16 cellular contexts compared by ENCODE assay signal in the genomic region with DNA sequence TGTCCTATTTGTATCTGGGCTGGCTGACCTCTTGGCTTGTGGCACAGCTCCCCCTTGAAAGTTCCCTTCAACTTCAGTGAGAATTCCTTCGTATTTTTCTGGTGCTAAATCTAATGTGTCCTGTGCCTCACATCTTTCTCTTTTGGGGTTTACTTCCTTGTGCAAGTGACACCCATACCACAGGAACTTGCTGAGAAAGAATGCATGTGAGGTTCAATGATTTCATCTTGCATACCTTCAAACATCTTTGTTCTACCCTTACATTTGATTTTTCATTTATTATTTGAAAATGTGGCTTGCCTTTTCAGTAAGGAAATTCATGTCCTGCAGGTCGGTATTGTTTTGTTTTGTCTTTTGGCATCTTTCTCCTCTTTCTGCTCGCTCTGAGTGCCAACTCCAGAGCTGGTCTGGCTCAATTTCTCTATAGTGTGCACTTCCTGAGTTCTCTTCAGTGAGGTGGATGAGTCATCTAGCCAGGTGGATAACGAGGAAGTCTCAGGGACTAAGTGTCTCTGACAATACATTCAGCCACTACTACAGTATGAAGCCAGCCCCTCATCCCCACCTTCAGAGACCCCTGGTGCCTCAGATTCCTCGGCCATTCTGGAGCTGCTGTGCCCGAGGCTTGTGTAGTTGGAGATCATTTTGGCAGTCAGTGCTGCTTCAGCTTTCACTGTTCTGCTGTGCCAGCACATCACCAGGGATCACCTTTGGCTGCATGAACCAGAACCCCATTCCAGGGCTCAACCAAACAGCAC. TPM values are rescaled to one million over a fixed set of nuclear protein-coding genes. Genes with fewer than 3 reads are reported as not detected.
A peak's percentile ranks its signal among the peaks of the same experiment; 100 is the strongest.
DNase-seq lines count a peak whose midpoint lies in the region; ATAC-seq, FAIRE-seq and TF ChIP-seq lines count a peak whose summit lies in the region.
"Had no signal": no experiment of that assay in that cellular context is flagged by ENCODE, and none has a peak within 500 bp of the region (broad histone marks: within the 10 kb centered on the region; RNA-seq: fewer than 3 reads in every experiment).

No MANE protein-coding gene starts in this region.

- no peak for FAIRE-seq in bronchial epithelial cell (lab: Jason Lieb, UNC)

- H3K9me3 Mint-ChIP-seq in Calu3 (ENCODE audit: low read depth, unreplicated experiment): no peaks in the 10 kb centered on the region
- H3K9me3 Mint-ChIP-seq in activated T-helper 2 cell treated with anti-CD3 and anti-CD28 coated beads, Interferon-gamma antibody, Interleukin-2, Interleukin-4, amounts not matched to agents 10 μg/mL and 5 μg/mL and 100 μg/mL, durations not matched to agents 14 hours and 24 hours and 36 hours: peaks cover 13% of the 10 kb centered on the region

- peaks cover 61% of the 10 kb centered on the region for H3K4me1 Mint-ChIP-seq in Calu3 (ENCODE audit: low read depth, unreplicated experiment)
- peaks cover 16% of the 10 kb centered on the region for H3K4me1 Mint-ChIP-seq in activated T-helper 2 cell treated with anti-CD3 and anti-CD28 coated beads, Interferon-gamma antibody, Interleukin-2, Interleukin-4, amounts not matched to agents 10 μg/mL and 5 μg/mL and 100 μg/mL, durations not matched to agents 14 hours and 24 hours and 36 hours (ENCODE audit: low read depth)

- BruUV-seq in Calu3 (replicated peaks; lab: Mats Ljungman, UMichigan): no TSS peak

- H3K9me3 ChIP-seq in mucosa of stomach (ENCODE audit: control insufficient read depth, low read length): no peaks in the 10 kb centered on the region
- H3K9me3 ChIP-seq: HAP-1 had no signal

- H3K4me3 Mint-ChIP-seq in Calu3 (ENCODE audit: low read depth, unreplicated experiment): peak overlapping the region; percentile 39
- H3K4me3 Mint-ChIP-seq in activated T-helper 2 cell treated with anti-CD3 and anti-CD28 coated beads, Interferon-gamma antibody, Interleukin-2, Interleukin-4, amounts not matched to agents 10 μg/mL and 5 μg/mL and 100 μg/mL, durations not matched to agents 14 hours and 24 hours and 36 hours (ENCODE audit: low read depth): no peak overlapping the region
- H3K4me3 Mint-ChIP-seq: activated CD8-positive, alpha-beta T cell treated with anti-CD3 and anti-CD28 coated beads for 36 hours; activated naive CD8-positive, alpha-beta T cell; dendritic cell treated with granulocyte-macrophage colony-stimulating factor and Interleukin-4, amounts not matched to agents 40 ng/mL and 50 ng/mL, for 4 days had no signal

- DNase-seq in Calu3: peak; percentile 47
- peak; percentile 74 for DNase-seq in M059J (ENCODE audit: low read depth)
- peak; percentile 79 for DNase-seq in bronchial epithelial cell (ENCODE audit: low read depth)
- DNase-seq in activated T-helper 2 cell treated with anti-CD3 and anti-CD28 coated beads, Interferon-gamma antibody, Interleukin-2, Interleukin-4, amounts not matched to agents 10 μg/mL and 5 μg/mL and 100 μg/mL, durations not matched to agents 14 hours and 24 hours and 36 hours (ENCODE audit: low spot score): no peak
- DNase-seq in T1000 (lab: John Stamatoyannopoulos, UW): no peak
- no peak for DNase-seq in activated T-cell treated with anti-CD3 and anti-CD28 coated beads, Interleukin-2, amount 50 U/mL, for 48 hours
- DNase-seq: head of caudate nucleus, NCI-H526, retina had no signal

- H3K9ac ChIP-seq in mucosa of stomach (ENCODE audit: low read length): peak overlapping the region; percentile 42

- peak overlapping the region; percentile 84 for H3K27ac Mint-ChIP-seq in Calu3 (ENCODE audit: unreplicated experiment)
- H3K27ac Mint-ChIP-seq in activated T-helper 2 cell treated with anti-CD3 and anti-CD28 coated beads, Interferon-gamma antibody, Interleukin-2, Interleukin-4, amounts not matched to agents 10 μg/mL and 5 μg/mL and 100 μg/mL, durations not matched to agents 14 hours and 24 hours and 36 hours: no peak overlapping the region
- H3K27ac Mint-ChIP-seq: activated CD8-positive, alpha-beta T cell treated with anti-CD3 and anti-CD28 coated beads for 36 hours; activated naive CD8-positive, alpha-beta T cell; dendritic cell treated with granulocyte-macrophage colony-stimulating factor and Interleukin-4, amounts not matched to agents 40 ng/mL and 50 ng/mL, for 4 days had no signal

- H3K27me3 ChIP-seq in bronchial epithelial cell (ENCODE audit: control insufficient read depth, insufficient read depth, low read length): no peaks in the 10 kb centered on the region
- H3K27me3 ChIP-seq in mucosa of stomach (ENCODE audit: control insufficient read depth, insufficient read depth, low read length): no peaks in the 10 kb centered on the region

- ATAC-seq in HG02798 (IDR thresholded peaks at IDR 0.05; ENCODE audit: poor library complexity, unreplicated experiment): no peak

- intact Hi-C loops in Calu3 (cut with micrococcal nuclease; ENCODE audit: unreplicated experiment): no loop called here
- intact Hi-C loops in activated T-helper 2 cell treated with anti-CD3 and anti-CD28 coated beads, Interferon-gamma antibody, Interleukin-2, Interleukin-4, amounts not matched to agents 10 μg/mL and 5 μg/mL and 100 μg/mL, durations not matched to agents 14 hours and 24 hours and 36 hours (cut with micrococcal nuclease): no loop called here

- H3K36me3 ChIP-seq in bronchial epithelial cell (ENCODE audit: control insufficient read depth, insufficient read depth, low read length) (no peaks in the 10 kb centered on the region), mucosa of stomach (ENCODE audit: control insufficient read depth, insufficient read depth, low read length) (no peaks in the 10 kb centered on the region)
- H3K36me3 ChIP-seq: HAP-1 had no signal

- H3K36me3 Mint-ChIP-seq in Calu3 (ENCODE audit: insufficient read depth, unreplicated experiment): peaks cover 5% of the 10 kb centered on the region
- no peaks in the 10 kb centered on the region for H3K36me3 Mint-ChIP-seq in activated T-helper 2 cell treated with anti-CD3 and anti-CD28 coated beads, Interferon-gamma antibody, Interleukin-2, Interleukin-4, amounts not matched to agents 10 μg/mL and 5 μg/mL and 100 μg/mL, durations not matched to agents 14 hours and 24 hours and 36 hours (ENCODE audit: low read depth)
- H3K36me3 Mint-ChIP-seq: activated naive CD8-positive, alpha-beta T cell had no signal

- H3K4me3 ChIP-seq in bronchial epithelial cell (ENCODE audit: low read depth, low read length): no peak overlapping the region
- H3K4me3 ChIP-seq in mucosa of stomach (ENCODE audit: low read length): no peak overlapping the region
- H3K4me3 ChIP-seq: HAP-1 had no signal

- CTCF ChIA-PET in Calu3 (lab: Charles Lee): interaction anchor here (1.1 kb wide), 1 partner anchor 29 kb away, joined by 4 read pairs; no protein-coding TSS in a partner anchor

- peaks cover 85% of the 10 kb centered on the region for H3K4me1 ChIP-seq in mucosa of stomach (ENCODE audit: control insufficient read depth, insufficient read depth, low read length)
- H3K4me1 ChIP-seq: HAP-1 had no signal

- no peaks in the 10 kb centered on the region for H3K27me3 Mint-ChIP-seq in Calu3 (ENCODE audit: unreplicated experiment)
- peaks cover 12% of the 10 kb centered on the region for H3K27me3 Mint-ChIP-seq in activated T-helper 2 cell treated with anti-CD3 and anti-CD28 coated beads, Interferon-gamma antibody, Interleukin-2, Interleukin-4, amounts not matched to agents 10 μg/mL and 5 μg/mL and 100 μg/mL, durations not matched to agents 14 hours and 24 hours and 36 hours (ENCODE audit: low read depth)

- no peak for TF ChIP-seq CTCF in Calu3 (IDR thresholded peaks at IDR 0.05; ENCODE audit: unreplicated experiment)
- TF ChIP-seq CTCF in bronchial epithelial cell (IDR thresholded peaks at IDR 0.05; ENCODE audit: insufficient read depth, low read length, severe bottlenecking): no peak

RNA-seq across cellular contexts. Expression of a gene that starts 59.4 kb away (rescaled TPM):
- total RNA-seq in Calu3 (2022) (30.0 and 30.3 TPM in 2 replicates), bronchial epithelial cell (34.0 and 35.5 TPM in 2 replicates)
- 13.1 and 20.5 TPM in 2 replicates for total RNA-seq in M059J (2014; rRNA removed; shearing (Covaris generic))
- total RNA-seq in activated T-helper 2 cell treated with anti-CD3 and anti-CD28 coated beads, Interferon-gamma antibody, Interleukin-2, Interleukin-4, amounts not matched to agents 10 μg/mL and 5 μg/mL and 100 μg/mL, durations not matched to agents 14 hours and 24 hours and 36 hours: not detected in 2 replicates
- total RNA-seq: T-helper 1 cell treated with Interleukin-12 subunit alpha and Interleukin-12 subunit beta and Interleukin-4 antibody, amounts not matched to agents 30 ng/mL and 1 ng/mL, for 36 hours had no signal

Comparison
In these comparisons a context has a peak if more than half of its experiments do, and no peak if none do; other contexts are left out.
1. DNase-seq: peak in Calu3 (single experiment), M059J (single experiment) and bronchial epithelial cell (single experiment); none in activated T-helper 2 cell treated with anti-CD3 and anti-CD28 coated beads, Interferon-gamma antibody, Interleukin-2, Interleukin-4, amounts not matched to agents 10 μg/mL and 5 μg/mL and 100 μg/mL, durations not matched to agents 14 hours and 24 hours and 36 hours (single experiment), T1000 (single experiment) and activated T-cell treated with anti-CD3 and anti-CD28 coated beads, Interleukin-2, amount 50 U/mL, for 48 hours (0 of 2).
2. RNA of a gene that starts 59.4 kb away (total RNA-seq): 34.0 to 35.5 TPM in bronchial epithelial cell, 30.0 to 30.3 TPM in Calu3 and 13.1 to 20.5 TPM in M059J; not detected in activated T-helper 2 cell treated with anti-CD3 and anti-CD28 coated beads, Interferon-gamma antibody, Interleukin-2, Interleukin-4, amounts not matched to agents 10 μg/mL and 5 μg/mL and 100 μg/mL, durations not matched to agents 14 hours and 24 hours and 36 hours; every median in the first group is over 10 times any median in the second.